21 cellular contexts compared by ENCODE assay signal in genomic region chr12:30010071-30011052, GRCh38.
DNase-seq lines count a peak whose midpoint lies in the region; ATAC-seq and TF ChIP-seq lines count a peak whose summit lies in the region.
"Had no signal": no experiment of that assay in that cellular context is flagged by ENCODE, and none has a peak within 500 bp of the region (broad histone marks: within the 10 kb centered on the region; RNA-seq: fewer than 3 reads in every experiment).

No MANE protein-coding gene starts in this region.

- H4K8ac ChIP-seq in mesenchymal stem cell (ENCODE audit: low read length) = no peak overlapping the region

- TF ChIP-seq CTCF in liver (IDR thresholded peaks at IDR 0.05; ENCODE audit: low read depth, low read length, missing input control) (no peak), right lobe of liver (IDR thresholded peaks at IDR 0.05) (no peak), coronary artery (IDR thresholded peaks at IDR 0.05) (no peak), tibial artery (IDR thresholded peaks at IDR 0.05) (no peak)

- DNase-seq in right lobe of liver = no peak
- no peak for DNase-seq in coronary artery (ENCODE audit: low spot score)
- DNase-seq in mesenchymal stem cell = no peak
- DNase-seq in tibial artery = no peak
- no peak for DNase-seq in stimulated activated naive CD8-positive, alpha-beta T cell treated with anti-CD3 and anti-CD28 coated beads, Interleukin-15, amount 100 ng/mL, for 72 hours
- DNase-seq in OCI-M2 (lab: John Stamatoyannopoulos, UW; ENCODE audit: unreplicated experiment) = no peak
- no peak for DNase-seq in foreskin melanocyte
- DNase-seq: CD8-positive, alpha-beta memory T cell; GDM1; GM23248; KBM-7; NCI-H1417 treated with DMSO at 0.1 percent for 48 hours; NCI-H1930; NCI-H2171 treated with DMSO at 0.1 percent for 48 hours; NCI-H524; Peyer's patch had no signal

- 83% methylated on average over 1 of the region's 1 CpG for WGBS in liver
- 44% methylated on average over 1 of the region's 1 CpG for WGBS in right lobe of liver (ENCODE audit: insufficient coverage, low coverage, low lambda C conversion rate, missing lambda C conversion rate)
- WGBS in mesenchymal stem cell = no CpG with 5 or more reads among the region's 1 CpG

- H3K4me1 ChIP-seq in liver (ENCODE audit: control insufficient read depth in 4 of 4, insufficient read depth in 4 of 4, low read length in 3 of 4) (no peaks in the 10 kb centered on the region), right lobe of liver (no peaks in the 10 kb centered on the region), mesenchymal stem cell (ENCODE audit: control insufficient read depth, insufficient read depth, low read depth, low read length) (peaks cover 2% of the 10 kb centered on the region), tibial artery (peaks cover 0 to 87% (median 19%) of the 10 kb centered on the region in 4 donors)
- H3K4me1 ChIP-seq: Peyer's patch had no signal

- H2BK15ac ChIP-seq in mesenchymal stem cell (ENCODE audit: low read depth, poor library complexity, severe bottlenecking) = no peak overlapping the region

- no peak overlapping the region for H2BK12ac ChIP-seq in mesenchymal stem cell (ENCODE audit: low read length in 2 of 2)

- peaks cover 11% of the 10 kb centered on the region for H3K27me3 Mint-ChIP-seq in stimulated activated naive CD8-positive, alpha-beta T cell treated with anti-CD3 and anti-CD28 coated beads, Interleukin-15, amount 100 ng/mL, for 72 hours
- H3K27me3 Mint-ChIP-seq: CD8-positive, alpha-beta memory T cell had no signal

- H3K9me3 ChIP-seq in liver (ENCODE audit: control insufficient read depth in 4 of 4, low read length in 3 of 4) (no peaks in the 10 kb centered on the region), right lobe of liver (no peaks in the 10 kb centered on the region), mesenchymal stem cell (ENCODE audit: control insufficient read depth, low read length) (no peaks in the 10 kb centered on the region), tibial artery (no peaks in the 10 kb centered on the region)
- H3K9me3 ChIP-seq: BLaER1 treated with 17β-estradiol and CSF1 and Interleukin-3, amounts not matched to agents 10 nM and 100 nM; Peyer's patch had no signal

- H3K27ac ChIP-seq in liver (ENCODE audit: low read depth in 1 of 2, low read length in 2 of 2) (no peak overlapping the region), right lobe of liver (no peak overlapping the region), coronary artery (peak overlapping the region; percentile 2 to 20), mesenchymal stem cell (ENCODE audit: low read length, poor library complexity, severe bottlenecking) (peak overlapping the region; percentile 75), tibial artery (peak overlapping the region; percentile 48 to 72)
- H3K27ac ChIP-seq: BLaER1 treated with 17β-estradiol and CSF1 and Interleukin-3, amounts not matched to agents 10 nM and 100 nM; GM23248; Peyer's patch had no signal

- no peak overlapping the region for H2AFZ ChIP-seq in mesenchymal stem cell (ENCODE audit: low read depth, low read length)
- H2AFZ ChIP-seq: GM23248 had no signal

- H2BK5ac ChIP-seq in mesenchymal stem cell (ENCODE audit: low read depth, low read length, poor library complexity, severe bottlenecking) = no peak overlapping the region

- peaks cover 0 to 4% of the 10 kb centered on the region in 2 donors for H3K9me3 Mint-ChIP-seq in stimulated activated naive CD8-positive, alpha-beta T cell treated with anti-CD3 and anti-CD28 coated beads, Interleukin-15, amount 100 ng/mL, for 72 hours

- no peaks in the 10 kb centered on the region for H3K4me1 Mint-ChIP-seq in stimulated activated naive CD8-positive, alpha-beta T cell treated with anti-CD3 and anti-CD28 coated beads, Interleukin-15, amount 100 ng/mL, for 72 hours
- H3K4me1 Mint-ChIP-seq: CD8-positive, alpha-beta memory T cell had no signal

- no peak overlapping the region for H3K4me3 Mint-ChIP-seq in stimulated activated naive CD8-positive, alpha-beta T cell treated with anti-CD3 and anti-CD28 coated beads, Interleukin-15, amount 100 ng/mL, for 72 hours
- H3K4me3 Mint-ChIP-seq: CD8-positive, alpha-beta memory T cell had no signal

- peaks cover 0 to 4% (median 0%) of the 10 kb centered on the region in 4 donors for H3K27me3 ChIP-seq in liver (ENCODE audit: control insufficient read depth in 4 of 4, insufficient read depth in 4 of 4, low read length in 3 of 4)
- H3K27me3 ChIP-seq in right lobe of liver = no peaks in the 10 kb centered on the region
- no peaks in the 10 kb centered on the region for H3K27me3 ChIP-seq in mesenchymal stem cell (ENCODE audit: control insufficient read depth in 1 of 2, insufficient read depth in 1 of 2, low read length in 2 of 2)
- no peaks in the 10 kb centered on the region for H3K27me3 ChIP-seq in tibial artery
- H3K27me3 ChIP-seq: BLaER1 treated with 17β-estradiol and CSF1 and Interleukin-3, amounts not matched to agents 10 nM and 100 nM; Peyer's patch had no signal

- TF ChIP-seq POLR2A in right lobe of liver (IDR thresholded peaks at IDR 0.05) = no peak

- no peak overlapping the region for H3K4ac ChIP-seq in mesenchymal stem cell (ENCODE audit: low read depth in 1 of 2, low read length in 2 of 2)

- H3K4me3 ChIP-seq in liver (ENCODE audit: low read depth in 1 of 3, low read length in 3 of 3) (no peak overlapping the region), right lobe of liver (no peak overlapping the region), coronary artery (no peak overlapping the region), mesenchymal stem cell (ENCODE audit: insufficient read depth in 1 of 2, low read depth in 1 of 2, low read length in 2 of 2) (no peak overlapping the region), tibial artery (no peak overlapping the region)
- H3K4me3 ChIP-seq: BLaER1 treated with 17β-estradiol and CSF1 and Interleukin-3, amounts not matched to agents 10 nM and 100 nM; GM12878; GM23248; Peyer's patch had no signal

- ATAC-seq in right lobe of liver = no peak
- no peak for ATAC-seq in stimulated activated naive CD8-positive, alpha-beta T cell treated with anti-CD3 and anti-CD28 coated beads, Interleukin-15, amount 100 ng/mL, for 72 hours
- ATAC-seq: GM12878, HCT116, Right ventricle myocardium inferior had no signal

- H3K18ac ChIP-seq in mesenchymal stem cell (ENCODE audit: low read depth in 1 of 2, low read length in 2 of 2) = no peak overlapping the region

- H2BK120ac ChIP-seq in mesenchymal stem cell (ENCODE audit: low read depth, low read length) = no peak overlapping the region

- no peak overlapping the region for H2AK5ac ChIP-seq in mesenchymal stem cell (ENCODE audit: low read length, severe bottlenecking)

- H3K36me3 ChIP-seq in liver (ENCODE audit: control insufficient read depth in 4 of 4, insufficient read depth in 3 of 4, low read depth in 1 of 4, low read length in 3 of 4) = no peaks in the 10 kb centered on the region
- no peaks in the 10 kb centered on the region for H3K36me3 ChIP-seq in right lobe of liver
- H3K36me3 ChIP-seq in mesenchymal stem cell (ENCODE audit: control insufficient read depth in 1 of 2, insufficient read depth in 2 of 2, low read depth in 1 of 2, low read length in 2 of 2) = no peaks in the 10 kb centered on the region
- H3K36me3 ChIP-seq in tibial artery = no peaks in the 10 kb centered on the region
- H3K36me3 ChIP-seq: BLaER1 treated with 17β-estradiol and CSF1 and Interleukin-3, amounts not matched to agents 10 nM and 100 nM; Peyer's patch had no signal

- no peak overlapping the region for H3K23ac ChIP-seq in mesenchymal stem cell (ENCODE audit: low read length in 2 of 2)

- H3K14ac ChIP-seq in mesenchymal stem cell (ENCODE audit: low read length in 2 of 2) = no peak overlapping the region

- no peak for TF ChIP-seq RAD21 in liver (IDR thresholded peaks at IDR 0.05)

- H3K79me1 ChIP-seq in mesenchymal stem cell (replicated peaks; ENCODE audit: low read length, poor library complexity, severe bottlenecking) = no peaks in the 10 kb centered on the region

- no peak overlapping the region for H3K4me2 ChIP-seq in mesenchymal stem cell (ENCODE audit: low read length, poor library complexity, severe bottlenecking)
- H3K4me2 ChIP-seq: BLaER1 treated with 17β-estradiol and CSF1 and Interleukin-3, amounts not matched to agents 10 nM and 100 nM had no signal

- intact Hi-C loops in right lobe of liver (cut with DNase I) = no loop called here
- intact Hi-C loops in tibial artery (cut with DNase I; ENCODE audit: low total_unique reads) = no loop called here

- no peak overlapping the region for H4K91ac ChIP-seq in mesenchymal stem cell (ENCODE audit: low read length)

- H3K27ac Mint-ChIP-seq in stimulated activated naive CD8-positive, alpha-beta T cell treated with anti-CD3 and anti-CD28 coated beads, Interleukin-15, amount 100 ng/mL, for 72 hours = no peak overlapping the region
- H3K27ac Mint-ChIP-seq: CD8-positive, alpha-beta memory T cell had no signal

- H3K9ac ChIP-seq in liver (ENCODE audit: low read depth in 1 of 2, low read length in 2 of 2) = no peak overlapping the region
- no peak overlapping the region for H3K9ac ChIP-seq in mesenchymal stem cell (ENCODE audit: low read length)
- H3K9ac ChIP-seq: BLaER1 treated with 17β-estradiol and CSF1 and Interleukin-3, amounts not matched to agents 10 nM and 100 nM; GM23248 had no signal

TF ChIP-seq in liver, 16 proteins besides CTCF, POLR2A, EP300 and RAD21 (continues in another document):
- no peak for TF ChIP-seq JUND (IDR thresholded peaks at IDR 0.05)
- no peak for TF ChIP-seq REST (IDR thresholded peaks at IDR 0.05)
- TF ChIP-seq NR2F2 (IDR thresholded peaks at IDR 0.05) = peak; percentile 34

Comparison
In these comparisons a context has a peak if more than half of its experiments do, and no peak if none do; other contexts are left out.
1. H3K27ac ChIP-seq: peak in coronary artery (2 of 2), mesenchymal stem cell (single experiment) and tibial artery (2 of 2); none in liver (0 of 2) and right lobe of liver (0 of 3).